19 cellular contexts compared by ENCODE assay signal in the genomic region with DNA sequence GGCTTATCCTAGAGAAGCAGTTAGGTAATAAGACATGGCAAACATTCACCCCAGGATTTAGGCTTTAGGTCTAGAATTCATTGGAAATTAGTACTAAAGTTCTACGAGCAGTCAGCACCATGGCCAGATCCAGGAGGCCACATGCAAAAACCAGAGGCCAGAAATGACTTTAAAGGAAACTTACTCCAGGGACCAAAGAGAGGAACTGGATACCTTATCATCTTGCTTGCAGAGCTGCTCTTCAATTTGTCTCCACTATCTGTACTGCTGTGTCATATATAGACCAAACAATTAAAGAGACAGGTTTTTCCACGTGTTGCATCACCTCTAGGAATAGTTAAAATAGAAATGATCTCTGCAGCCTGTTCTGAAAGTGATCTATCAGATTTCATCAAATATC.
DNase-seq lines count a peak whose midpoint lies in the region; ATAC-seq lines count a peak whose summit lies in the region.
"Had no signal": no experiment of that assay in that cellular context is flagged by ENCODE, and none has a peak within 500 bp of the region (broad histone marks: within the 10 kb centered on the region; RNA-seq: fewer than 3 reads in every experiment).

No MANE protein-coding gene starts in this region.

- peaks cover 7% of the 10 kb centered on the region for H3K4me1 ChIP-seq in adipocyte (ENCODE audit: control insufficient read depth, insufficient read depth, low read length)
- H3K4me1 ChIP-seq: BE2C, gastroesophageal sphincter, spleen had no signal

- H3K9me3 ChIP-seq in MG63 (no peaks in the 10 kb centered on the region), adipocyte (ENCODE audit: control insufficient read depth, low read length) (no peaks in the 10 kb centered on the region)
- H3K9me3 ChIP-seq: BE2C, gastroesophageal sphincter, mucosa of descending colon, spleen had no signal

- no peaks in the 10 kb centered on the region; the same call in 1 of the 2 replicates for H3K27me3 ChIP-seq in MG63
- H3K27me3 ChIP-seq in adipocyte (replicated peaks; ENCODE audit: control insufficient read depth, insufficient read depth, low read length), result peaks cover 26% of the 10 kb centered on the region

- POLR2A ChIA-PET in naive thymus-derived CD8-positive, alpha-beta T cell (lab: Charles Lee), result no interaction called here

- peak; percentile 61 for DNase-seq in DMS53 treated with DMSO at 0.1 percent for 48 hours (lab: John Stamatoyannopoulos, UW; ENCODE audit: unreplicated experiment)
- peak; percentile 5 for DNase-seq in MG63
- DNase-seq in adipocyte (ENCODE audit: low read depth), result peak; percentile 15
- DNase-seq in iPS-NIHi11 (ENCODE audit: low spot score), result peak; percentile 47
- DNase-seq in naive thymus-derived CD8-positive, alpha-beta T cell, result no peak
- DNase-seq in DMS153 (lab: John Stamatoyannopoulos, UW), result no peak
- DNase-seq: activated CD4-positive, CD25-positive, alpha-beta regulatory T cell treated with anti-CD3 and anti-CD28 coated beads, Interleukin-2, amount 50 U/mL, for 72 hours; activated CD8-positive, alpha-beta memory T cell treated with anti-CD3 and anti-CD28 coated beads, Interleukin-2, amount 50 U/mL, for 48 hours; BE2C; mucosa of descending colon; NCI-H2029; NCI-H524 treated with DMSO at 0.1 percent for 48 hours; spleen; stimulated activated naive CD8-positive, alpha-beta T cell treated with anti-CD3 and anti-CD28 coated beads, Interleukin-15, Interleukin-2, amounts not matched to agents 100 U/mL and 50 U/mL, for 24 hours; T-cell had no signal

- ATAC-seq in HG03159 (IDR thresholded peaks at IDR 0.05; ENCODE audit: unreplicated experiment) (no peak), HG03139 (IDR thresholded peaks at IDR 0.05; ENCODE audit: unreplicated experiment) (no peak)
- no peak for ATAC-seq in naive thymus-derived CD8-positive, alpha-beta T cell
- ATAC-seq: gastroesophageal sphincter; mucosa of descending colon; stimulated activated naive CD8-positive, alpha-beta T cell treated with anti-CD3 and anti-CD28 coated beads, Interleukin-15, Interleukin-2, amounts not matched to agents 100 U/mL and 50 U/mL, for 24 hours; T-cell had no signal

- no peak overlapping the region for H3K4me3 Mint-ChIP-seq in naive thymus-derived CD8-positive, alpha-beta T cell
- H3K4me3 Mint-ChIP-seq: activated naive CD4-positive, alpha-beta T cell treated with anti-CD3 and anti-CD28 coated beads, Interleukin-2, amount 50 U/mL, for 24 hours; T-cell had no signal

- H3K9me3 Mint-ChIP-seq in naive thymus-derived CD8-positive, alpha-beta T cell, result peaks cover 0 to 4% (median 0%) of the 10 kb centered on the region in 9 donors
- H3K9me3 Mint-ChIP-seq: activated naive CD4-positive, alpha-beta T cell treated with anti-CD3 and anti-CD28 coated beads, Interleukin-2, amount 50 U/mL, for 24 hours had no signal

- no peak overlapping the region for H3K27ac Mint-ChIP-seq in naive thymus-derived CD8-positive, alpha-beta T cell
- H3K27ac Mint-ChIP-seq: activated naive CD4-positive, alpha-beta T cell treated with anti-CD3 and anti-CD28 coated beads, Interleukin-2, amount 50 U/mL, for 24 hours; T-cell had no signal

- no peak overlapping the region for H3K9ac ChIP-seq in adipocyte (ENCODE audit: low read length)

- no peak overlapping the region for H3K4me3 ChIP-seq in MG63
- H3K4me3 ChIP-seq in adipocyte (ENCODE audit: low read length), result no peak overlapping the region
- H3K4me3 ChIP-seq: gastroesophageal sphincter, mucosa of descending colon, spleen had no signal

- H3K36me3 Mint-ChIP-seq in naive thymus-derived CD8-positive, alpha-beta T cell, result no peaks in the 10 kb centered on the region
- H3K36me3 Mint-ChIP-seq: activated naive CD4-positive, alpha-beta T cell treated with anti-CD3 and anti-CD28 coated beads, Interleukin-2, amount 50 U/mL, for 24 hours; T-cell had no signal

- H3K27me3 Mint-ChIP-seq in naive thymus-derived CD8-positive, alpha-beta T cell, result peaks cover 13 to 30% (median 17%) of the 10 kb centered on the region in 5 donors

- H3K36me3 ChIP-seq in MG63, result no peaks in the 10 kb centered on the region
- no peaks in the 10 kb centered on the region for H3K36me3 ChIP-seq in adipocyte (ENCODE audit: control insufficient read depth, insufficient read depth, low read length, severe bottlenecking)
- H3K36me3 ChIP-seq: BE2C, gastroesophageal sphincter, spleen had no signal

- no peaks in the 10 kb centered on the region for H3K4me1 Mint-ChIP-seq in naive thymus-derived CD8-positive, alpha-beta T cell
- H3K4me1 Mint-ChIP-seq: activated naive CD4-positive, alpha-beta T cell treated with anti-CD3 and anti-CD28 coated beads, Interleukin-2, amount 50 U/mL, for 24 hours; T-cell had no signal

Comparison
In these comparisons a context has a peak if more than half of its experiments do, and no peak if none do; other contexts are left out.
1. DNase-seq: peak in DMS53 treated with DMSO at 0.1 percent for 48 hours (single experiment), MG63 (single experiment), adipocyte (single experiment) and iPS-NIHi11 (single experiment); none in naive thymus-derived CD8-positive, alpha-beta T cell (0 of 10) and DMS153 (single experiment).